In the genomic region with DNA sequence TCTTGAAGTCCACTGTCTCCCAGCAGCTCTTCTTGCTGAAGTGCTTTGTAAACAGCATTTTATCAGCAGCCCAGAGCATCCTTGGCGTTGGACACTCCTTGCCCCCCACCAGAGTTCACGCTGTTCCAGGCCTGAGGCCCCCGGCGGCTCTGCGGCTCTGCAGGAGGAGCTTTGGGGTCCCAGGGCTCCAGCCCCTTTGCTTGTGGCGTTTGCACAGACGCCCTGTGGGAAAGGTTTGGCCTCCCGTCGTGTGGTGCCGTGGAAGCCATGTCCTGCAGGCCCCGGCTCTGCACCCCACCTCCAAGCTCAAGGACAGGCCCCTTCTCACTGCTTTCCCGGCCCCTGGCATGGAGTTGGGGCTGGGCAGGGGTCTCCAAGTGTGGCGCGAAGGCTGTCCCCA, we compare ENCODE assay signal across 1 cellular context.
TF ChIP-seq lines count a peak whose summit lies in the region.

No MANE protein-coding gene starts in this region.

TF ChIP-seq in IMR-90, 13 proteins besides CTCF, POLR2A, EP300 and RAD21:
- no peak for TF ChIP-seq CEBPB (IDR thresholded peaks at IDR 0.05; ENCODE audit: low read depth, low read length)
- no peak for TF ChIP-seq CHD1 (IDR thresholded peaks at IDR 0.05; ENCODE audit: low read depth, low read length)
- TF ChIP-seq MAFK (IDR thresholded peaks at IDR 0.05; ENCODE audit: low read depth, low read length) = no peak
- no peak for TF ChIP-seq FOS (IDR thresholded peaks at IDR 0.05; ENCODE audit: low read depth, low read length)
- no peak for TF ChIP-seq MAZ (IDR thresholded peaks at IDR 0.05; ENCODE audit: borderline replicate concordance, low read depth, low read length)
- no peak for TF ChIP-seq BHLHE40 (IDR thresholded peaks at IDR 0.05; ENCODE audit: low read depth, low read length)
- TF ChIP-seq USF2 (IDR thresholded peaks at IDR 0.05; ENCODE audit: low read depth, low read length) = no peak
- no peak for TF ChIP-seq ELK1 (IDR thresholded peaks at IDR 0.05; ENCODE audit: borderline replicate concordance, low read depth, low read length)
- TF ChIP-seq MXI1 (IDR thresholded peaks at IDR 0.05; ENCODE audit: borderline replicate concordance, low read depth, low read length) = no peak
- no peak for TF ChIP-seq NFE2L2 (IDR thresholded peaks at IDR 0.05; ENCODE audit: low read depth, low read length)
- no peak for TF ChIP-seq RFX5 (IDR thresholded peaks at IDR 0.05; ENCODE audit: low read depth, low read length)
- no peak for TF ChIP-seq SMC3 (IDR thresholded peaks at IDR 0.05; ENCODE audit: low read depth, low read length)
- TF ChIP-seq RCOR1 (IDR thresholded peaks at IDR 0.05; ENCODE audit: insufficient replicate concordance, low read length) = no peak
